ENCODE assay signal across 22 cellular contexts in the genomic region with DNA sequence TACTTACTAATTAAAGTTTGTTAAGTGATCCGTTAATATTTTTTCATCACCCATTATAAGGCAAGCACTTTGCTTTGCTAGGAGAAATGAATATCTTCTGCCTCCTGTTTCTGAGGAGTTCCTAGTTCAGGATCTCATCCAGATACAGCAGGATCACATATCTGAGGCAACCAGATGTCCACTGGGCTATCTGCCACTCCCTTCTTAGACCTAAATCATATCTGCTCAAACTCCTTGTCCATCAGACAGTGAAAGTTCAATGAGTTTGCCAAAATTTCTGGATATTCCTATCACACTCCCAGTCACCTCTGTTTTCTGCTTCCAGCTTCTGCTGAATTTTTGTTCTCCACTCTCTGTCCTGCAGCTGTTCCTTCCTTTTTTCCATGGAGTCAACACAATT.
"Had no signal": no experiment of that assay in that cellular context is flagged by ENCODE, and none has a peak within 500 bp of the region (broad histone marks: within the 10 kb centered on the region; RNA-seq: fewer than 3 reads in every experiment).

No MANE protein-coding gene starts in this region.

- H3K4me1 ChIP-seq: right lobe of liver, suprapubic skin, upper lobe of right lung, uterus had no signal

- H3K27me3 ChIP-seq: neural progenitor cell, right lobe of liver, suprapubic skin, transverse colon, upper lobe of right lung, uterus had no signal

- H2AFZ ChIP-seq: neural progenitor cell, parathyroid adenoma had no signal

- H3K9ac ChIP-seq: neural progenitor cell, parathyroid adenoma had no signal

- FAIRE-seq: frontal cortex, keratinocyte, small intestine had no signal

- H3K79me2 ChIP-seq: parathyroid adenoma had no signal

- H3K4me3 ChIP-seq: coronary artery, mucosa of descending colon, neural progenitor cell, right lobe of liver, suprapubic skin, transverse colon, upper lobe of right lung, uterus had no signal

- H3K36me3 ChIP-seq: neural progenitor cell, right lobe of liver, suprapubic skin, transverse colon, upper lobe of right lung, uterus had no signal

- H3K27ac ChIP-seq: coronary artery, neural progenitor cell, parathyroid adenoma, right lobe of liver, suprapubic skin, transverse colon, upper lobe of right lung, uterus had no signal

- DNase-seq: dermis blood vessel endothelial cell; effector memory CD4-positive, alpha-beta T cell; mesenchymal stem cell; mucosa of descending colon; naive thymus-derived CD4-positive, alpha-beta T cell; right lobe of liver; small intestine; stimulated activated CD4-positive, alpha-beta T cell treated with anti-CD3 and anti-CD28 coated beads, Interleukin-1b, Interleukin-23, amount 100 ng/mL, for 48 hours; stimulated activated CD4-positive, alpha-beta T cell treated with anti-CD3 and anti-CD28 coated beads, Interleukin-4, amount 100 ng/mL, for 1 hour; stimulated activated CD8-positive, alpha-beta memory T cell treated with anti-CD3 and anti-CD28 coated beads, Interleukin-4, amount 100 ng/mL, for 48 hours; stimulated activated naive CD4-positive, alpha-beta T cell; stimulated activated naive CD8-positive, alpha-beta T cell treated with anti-CD3 and anti-CD28 coated beads, Interleukin-15, amount 100 ng/mL, for 72 hours; transverse colon; upper lobe of right lung; uterus had no signal

- ATAC-seq: left lobe of liver; mucosa of descending colon; naive thymus-derived CD4-positive, alpha-beta T cell; right lobe of liver; stimulated activated naive CD8-positive, alpha-beta T cell treated with anti-CD3 and anti-CD28 coated beads, Interleukin-15, amount 100 ng/mL, for 72 hours; upper lobe of right lung had no signal

- H3K4me2 ChIP-seq: neural progenitor cell had no signal

- H3K9me3 ChIP-seq: mucosa of descending colon, right lobe of liver, suprapubic skin, transverse colon, upper lobe of right lung, uterus had no signal
